ENCODE assay signal across 8 cellular contexts in the genomic region with DNA sequence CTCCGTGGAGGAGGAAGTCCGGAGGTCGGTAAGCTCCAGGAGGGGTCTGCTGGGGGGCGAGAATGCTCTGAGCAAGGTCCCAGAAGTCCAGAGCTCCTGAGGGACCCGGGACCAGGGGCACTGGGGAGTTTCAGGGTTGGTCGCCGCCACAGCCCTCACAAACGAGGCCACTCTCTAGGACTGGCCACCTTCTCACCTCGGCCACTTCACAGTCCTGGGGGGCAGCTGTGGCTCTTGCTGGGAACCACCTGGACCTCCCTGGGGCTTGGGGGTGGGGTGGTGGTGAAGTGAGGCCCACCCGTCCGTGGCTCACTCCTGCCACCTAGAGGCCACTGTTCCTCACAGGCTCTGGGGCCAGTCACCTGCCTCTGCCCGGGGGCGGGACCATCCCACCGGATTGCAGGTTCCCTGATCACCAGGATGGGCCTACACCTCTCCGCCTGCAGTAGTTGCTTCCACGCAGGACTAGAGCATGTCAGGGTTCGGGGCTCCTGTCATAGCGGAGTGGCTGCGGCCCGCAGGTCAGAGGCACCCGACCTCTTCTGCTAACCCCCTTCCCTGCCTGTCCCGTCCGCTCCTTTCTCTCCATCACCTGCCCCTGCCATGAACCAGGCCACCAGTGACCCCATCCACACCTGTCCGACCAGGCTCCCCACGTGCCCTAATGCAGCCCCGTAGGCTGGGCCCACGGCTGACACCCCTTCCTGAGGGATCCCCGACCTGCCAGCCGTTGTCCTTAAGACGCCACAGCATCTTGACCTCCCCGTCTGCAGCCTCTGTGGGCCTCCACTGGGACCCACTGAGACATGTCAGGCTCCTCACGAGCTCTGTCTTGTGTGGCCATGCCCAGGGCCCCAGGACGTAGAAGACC. TPM values are rescaled to one million over a fixed set of nuclear protein-coding genes. Genes with fewer than 3 reads are reported as not detected.
A peak's percentile ranks its signal among the peaks of the same experiment; 100 is the strongest.
DNase-seq lines count a peak whose midpoint lies in the region; ATAC-seq and TF ChIP-seq lines count a peak whose summit lies in the region.

No MANE protein-coding gene starts in this region.

- H3K27me3 ChIP-seq in ascending aorta (no peaks in the 10 kb centered on the region), iPS-15b (ENCODE audit: control insufficient read depth, insufficient read depth, low read length) (peaks cover 2% of the 10 kb centered on the region)

- peaks cover 4 to 5% of the 10 kb centered on the region in 2 donors for H3K4me1 ChIP-seq in ascending aorta
- H3K4me1 ChIP-seq in iPS-15b (ENCODE audit: control insufficient read depth, insufficient read depth, low read length) = peaks cover 6% of the 10 kb centered on the region

- intact Hi-C loops in ascending aorta (cut with DNase I) = no loop called here

- H3K36me3 ChIP-seq in ascending aorta (no peaks in the 10 kb centered on the region), iPS-15b (ENCODE audit: control insufficient read depth, insufficient read depth, low read length) (no peaks in the 10 kb centered on the region)

- H3K4me3 ChIP-seq in ascending aorta = no peak overlapping the region
- H3K4me3 ChIP-seq in iPS-15b (ENCODE audit: low read depth, low read length) = peak overlapping the region; percentile 32

- H3K9ac ChIP-seq in iPS-15b (ENCODE audit: low read depth, low read length) = no peak overlapping the region

- DNase-seq in NCI-H2227 (lab: John Stamatoyannopoulos, UW; ENCODE audit: unreplicated experiment) (peak; percentile 77), NCI-H2227 treated with DMSO at 0.1 percent for 48 hours (lab: John Stamatoyannopoulos, UW) (no peak), NCI-H1105 (lab: John Stamatoyannopoulos, UW) (peak; percentile 55), T-helper 2 cell (peak; percentile 51 to 76 (median 69)), ascending aorta (ENCODE audit: low spot score in 2 of 2) (peak in 1 of 2 donors; percentile 82)
- DNase-seq in stimulated activated CD4-positive, alpha-beta T cell treated with anti-CD3 and anti-CD28 coated beads, Interleukin-15, amount 100 ng/mL, for 24 hours = peak; percentile 91

- no peaks in the 10 kb centered on the region for H3K9me3 ChIP-seq in ascending aorta
- no peaks in the 10 kb centered on the region for H3K9me3 ChIP-seq in iPS-15b (ENCODE audit: control insufficient read depth, insufficient read depth, low read length)

- ATAC-seq in GM21390 (IDR thresholded peaks at IDR 0.05; ENCODE audit: unreplicated experiment) = no peak

- peak overlapping the region in 1 of 2 donors; percentile 36 for H3K27ac ChIP-seq in ascending aorta

- peak; percentile 48 to 82 (median 71) for TF ChIP-seq CTCF in ascending aorta (IDR thresholded peaks at IDR 0.05)

RNA-seq across cellular contexts. Expression of gene TCEA2, which starts 5.1 kb away (rescaled TPM):
- total RNA-seq in ascending aorta = 61.4 TPM

RNA-seq across cellular contexts. Expression of gene SOX18, which starts 8.4 kb away (rescaled TPM):
- 244 TPM for total RNA-seq in ascending aorta

RNA-seq across cellular contexts. Expression of gene RGS19, which starts 21.5 kb away (rescaled TPM):
- 109 TPM for total RNA-seq in ascending aorta

RNA-seq across cellular contexts. Expression of gene C20orf204, which starts 21.9 kb away (rescaled TPM):
- total RNA-seq in ascending aorta = not detected

RNA-seq across cellular contexts. Expression of gene OPRL1, which starts 22.0 kb away (rescaled TPM):
- 0.21 TPM for total RNA-seq in ascending aorta
